ENCODE assay signal across 32 cellular contexts in the genomic region with DNA sequence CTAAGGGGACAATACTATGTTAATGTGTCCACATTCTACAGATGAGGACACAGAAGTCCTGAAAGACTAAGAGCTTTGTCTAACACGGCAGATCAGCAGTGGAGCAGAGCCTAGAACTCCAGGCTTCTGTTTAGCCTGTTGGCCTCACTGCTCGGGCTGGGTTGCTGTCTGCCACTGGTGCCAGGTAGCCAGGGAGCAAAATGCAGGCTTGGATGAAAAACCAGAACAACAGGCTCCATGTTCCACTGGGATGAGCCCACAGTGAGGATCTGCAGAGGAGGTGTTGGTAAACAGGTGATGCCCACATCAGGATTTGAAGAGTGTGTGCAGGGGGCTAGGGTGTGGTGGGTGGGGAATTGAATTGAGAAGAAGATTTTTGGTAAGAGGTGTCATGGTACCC.
"Had no signal": no experiment of that assay in that cellular context is flagged by ENCODE, and none has a peak within 500 bp of the region (broad histone marks: within the 10 kb centered on the region; RNA-seq: fewer than 3 reads in every experiment).

No MANE protein-coding gene starts in this region.

- H3K36me3 ChIP-seq: ascending aorta, breast epithelium, cardiac muscle cell, esophagus squamous epithelium, gastroesophageal sphincter had no signal

- H3K4me1 ChIP-seq: ascending aorta, breast epithelium, esophagus squamous epithelium, gastroesophageal sphincter had no signal

- H3K4me1 Mint-ChIP-seq: activated naive CD4-positive, alpha-beta T cell treated with anti-CD3 and anti-CD28 coated beads, Interleukin-2, amount 10 ng/mL, durations not matched to agents 7 days and 5 days; activated naive CD8-positive, alpha-beta T cell treated with anti-CD3 and anti-CD28 coated beads, Interleukin-2, amount 10 ng/mL, durations not matched to agents 7 days and 5 days; brain; T-helper 17 cell had no signal

- ATAC-seq: activated CD4-positive, CD25-positive, alpha-beta regulatory T cell treated with anti-CD3 and anti-CD28 coated beads, Interleukin-2, amount 50 U/mL, for 24 hours; activated naive CD4-positive, alpha-beta T cell treated with anti-CD3 and anti-CD28 coated beads, Interleukin-2, amount 50 U/mL, for 72 hours; activated T-cell treated with anti-CD3 and anti-CD28 coated beads, Interleukin-2, amount 50 U/mL, for 72 hours; gastroesophageal sphincter; T-helper 17 cell had no signal

- H3K27me3 ChIP-seq: ascending aorta, breast epithelium, cardiac muscle cell, dorsolateral prefrontal cortex, esophagus squamous epithelium had no signal

- H3K27ac Mint-ChIP-seq: activated B cell treated with CpG ODN at 0.5 μM for 24 hours; activated naive CD4-positive, alpha-beta T cell treated with anti-CD3 and anti-CD28 coated beads, Interleukin-2, amount 10 ng/mL, durations not matched to agents 7 days and 5 days; activated naive CD4-positive, alpha-beta T cell treated with anti-CD3 and anti-CD28 coated beads, Interleukin-2, amount 50 U/mL, for 72 hours; activated naive CD8-positive, alpha-beta T cell treated with anti-CD3 and anti-CD28 coated beads, Interleukin-2, amount 10 ng/mL, durations not matched to agents 7 days and 5 days; activated T-cell treated with anti-CD3 and anti-CD28 coated beads, Interleukin-2, amount 50 U/mL, for 24 hours; activated T-cell treated with anti-CD3 and anti-CD28 coated beads, Interleukin-2, amount 50 U/mL, for 72 hours; brain; dendritic cell treated with granulocyte-macrophage colony-stimulating factor and Interleukin-4, amounts not matched to agents 40 ng/mL and 50 ng/mL, for 4 days; T-helper 17 cell; T-helper 2 cell treated with Interferon-gamma antibody and Interleukin-4, amounts not matched to agents 5 μg/mL and 100 μg/mL, for 36 hours had no signal

- H3K27ac ChIP-seq: ascending aorta, breast epithelium, cardiac muscle cell, coronary artery, dorsolateral prefrontal cortex, epithelial cell of prostate, esophagus squamous epithelium, gastroesophageal sphincter, WERI-Rb-1 had no signal

- H3K4me3 Mint-ChIP-seq: activated B cell treated with CpG ODN at 0.5 μM for 24 hours; activated naive CD4-positive, alpha-beta T cell treated with anti-CD3 and anti-CD28 coated beads, Interleukin-2, amount 10 ng/mL, durations not matched to agents 7 days and 5 days; activated naive CD8-positive, alpha-beta T cell treated with anti-CD3 and anti-CD28 coated beads, Interleukin-2, amount 10 ng/mL, durations not matched to agents 7 days and 5 days; activated T-cell treated with anti-CD3 and anti-CD28 coated beads, Interleukin-2, amount 50 U/mL, for 24 hours; activated T-cell treated with anti-CD3 and anti-CD28 coated beads, Interleukin-2, amount 50 U/mL, for 72 hours; brain; dendritic cell treated with granulocyte-macrophage colony-stimulating factor and Interleukin-4, amounts not matched to agents 40 ng/mL and 50 ng/mL, for 4 days; T-helper 17 cell; T-helper 2 cell treated with Interferon-gamma antibody and Interleukin-4, amounts not matched to agents 5 μg/mL and 100 μg/mL, for 36 hours had no signal

- H3K4me3 ChIP-seq: ascending aorta, breast epithelium, cardiac muscle cell, coronary artery, dorsolateral prefrontal cortex, esophagus squamous epithelium, gastroesophageal sphincter had no signal

- H3K36me3 Mint-ChIP-seq: activated naive CD4-positive, alpha-beta T cell treated with anti-CD3 and anti-CD28 coated beads, Interleukin-2, amount 10 ng/mL, durations not matched to agents 7 days and 5 days had no signal

- DNase-seq: activated B cell treated with CpG ODN at 0.5 μM for 24 hours; activated CD4-positive, alpha-beta T cell treated with anti-CD3 and anti-CD28 coated beads for 48 hours; activated CD4-positive, alpha-beta T cell treated with anti-CD3 and anti-CD28 coated beads, Interleukin-2, amount 50 U/mL, for 1 hour; activated CD4-positive, alpha-beta T cell treated with anti-CD3 and anti-CD28 coated beads, Interleukin-2, amount 50 U/mL, for 48 hours; activated CD8-positive, alpha-beta memory T cell treated with anti-CD3 and anti-CD28 coated beads, Interleukin-2, amount 50 U/mL, for 48 hours; activated gamma-delta T cell; activated naive CD4-positive, alpha-beta T cell; activated naive CD4-positive, alpha-beta T cell treated with anti-CD3 and anti-CD28 coated beads, Interleukin-2, amount 10 ng/mL, durations not matched to agents 7 days and 5 days; activated naive CD8-positive, alpha-beta T cell treated with anti-CD3 and anti-CD28 coated beads, Interleukin-2, amount 10 ng/mL, durations not matched to agents 7 days and 5 days; activated T-cell treated with anti-CD3 and anti-CD28 coated beads for 4 hours; activated T-cell treated with anti-CD3 and anti-CD28 coated beads, Interleukin-2, amount 50 U/mL, for 24 hours; activated T-cell treated with anti-CD3 and anti-CD28 coated beads, Interleukin-2, amount 50 U/mL, for 72 hours; central memory CD4-positive, alpha-beta T cell; cerebellar nuclear complex; dorsolateral prefrontal cortex; esophagus squamous epithelium; foreskin melanocyte; T-helper 1 cell; T-helper 17 cell; T1000; WERI-Rb-1 had no signal
